ENCODE assay signal across 12 cellular contexts in genomic region chr2:157433335-157433890, GRCh38. TPM values are rescaled to one million over a fixed set of nuclear protein-coding genes. Genes with fewer than 3 reads are reported as not detected.
DNase-seq lines count a peak whose midpoint lies in the region; ATAC-seq lines count a peak whose summit lies in the region.
"Had no signal": no experiment of that assay in that cellular context is flagged by ENCODE, and none has a peak within 500 bp of the region (broad histone marks: within the 10 kb centered on the region; RNA-seq: fewer than 3 reads in every experiment).

No MANE protein-coding gene starts in this region.

- CTCF ChIA-PET in CD8-positive, alpha-beta memory T cell (lab: Charles Lee): interaction anchor here (0.8 to 7.2 kb wide), 9 partner anchors 10 to 106 kb away, joined by 3 to 45 read pairs (median 8); partner anchors contain the start of genes CYTIP and ERMN

- H3K36me3 ChIP-seq in CD8-positive, alpha-beta memory T cell (ENCODE audit: insufficient read depth, low read length): peaks cover 61% of the 10 kb centered on the region
- no peaks in the 10 kb centered on the region for H3K36me3 ChIP-seq in mesendoderm (ENCODE audit: control insufficient read depth, insufficient read depth, low read length)

- no peak overlapping the region for H2BK5ac ChIP-seq in mesendoderm (ENCODE audit: low read length)

- no peak overlapping the region for H2BK120ac ChIP-seq in mesendoderm (ENCODE audit: low read depth, low read length)

- peaks cover 0 to 2% (median 0%) of the 10 kb centered on the region in 5 donors for H3K9me3 Mint-ChIP-seq in CD8-positive, alpha-beta memory T cell
- H3K9me3 Mint-ChIP-seq in activated naive CD8-positive, alpha-beta T cell treated with anti-CD3 and anti-CD28 coated beads, Interleukin-2, amount 50 U/mL, for 24 hours: no peaks in the 10 kb centered on the region
- peaks cover 0 to 2% (median 0%) of the 10 kb centered on the region in 7 donors for H3K9me3 Mint-ChIP-seq in naive B cell

- H3K79me2 ChIP-seq in mesendoderm (ENCODE audit: control insufficient read depth, insufficient read depth, low read length): no peaks in the 10 kb centered on the region

- no peak overlapping the region for H4K8ac ChIP-seq in mesendoderm (ENCODE audit: low read depth, low read length)

- H3K4me1 ChIP-seq in CD8-positive, alpha-beta memory T cell (ENCODE audit: insufficient read depth, low read length): peaks cover 66% of the 10 kb centered on the region
- H3K4me1 ChIP-seq in mesendoderm (ENCODE audit: control insufficient read depth, low read depth, low read length): no peaks in the 10 kb centered on the region

- peak overlapping the region; percentile 71 to 99 (median 96) for H3K4me3 Mint-ChIP-seq in CD8-positive, alpha-beta memory T cell
- H3K4me3 Mint-ChIP-seq in activated naive CD8-positive, alpha-beta T cell treated with anti-CD3 and anti-CD28 coated beads, Interleukin-2, amount 50 U/mL, for 24 hours: peak overlapping the region; percentile 99
- H3K4me3 Mint-ChIP-seq in naive B cell: peak overlapping the region; percentile 7 to 82 (median 62)

- in situ Hi-C loops in G401 (cut with HindIII; ENCODE audit: low sequenced_read_pairs): no loop called here

- H3K4ac ChIP-seq in mesendoderm (ENCODE audit: low read depth, low read length): no peak overlapping the region

- peaks cover 86 to 97% (median 88%) of the 10 kb centered on the region in 3 donors for H3K4me1 Mint-ChIP-seq in CD8-positive, alpha-beta memory T cell
- peaks cover 85% of the 10 kb centered on the region for H3K4me1 Mint-ChIP-seq in activated naive CD8-positive, alpha-beta T cell treated with anti-CD3 and anti-CD28 coated beads, Interleukin-2, amount 50 U/mL, for 24 hours
- H3K4me1 Mint-ChIP-seq in naive B cell: peaks cover 66 to 82% (median 76%) of the 10 kb centered on the region in 3 donors

- H2BK15ac ChIP-seq in mesendoderm (replicated peaks; ENCODE audit: low read depth): no peak overlapping the region

- peaks cover 39 to 94% (median 58%) of the 10 kb centered on the region in 3 donors for H3K36me3 Mint-ChIP-seq in CD8-positive, alpha-beta memory T cell
- H3K36me3 Mint-ChIP-seq in activated naive CD8-positive, alpha-beta T cell treated with anti-CD3 and anti-CD28 coated beads, Interleukin-2, amount 50 U/mL, for 24 hours (ENCODE audit: low read depth): peaks cover 96% of the 10 kb centered on the region
- H3K36me3 Mint-ChIP-seq in naive B cell: peaks cover 68 to 73% of the 10 kb centered on the region in 2 donors

- POLR2A ChIA-PET in CD8-positive, alpha-beta memory T cell (lab: Charles Lee): interaction anchor here (1.1 to 3.3 kb wide), 4 partner anchors 10 to 29 kb away, joined by 3 to 25 read pairs (median 6); partner anchors contain the start of gene CYTIP

- H3K9me3 ChIP-seq in CD8-positive, alpha-beta memory T cell (ENCODE audit: low read length): no peaks in the 10 kb centered on the region

- no peaks in the 10 kb centered on the region for H3K27me3 Mint-ChIP-seq in CD8-positive, alpha-beta memory T cell
- H3K27me3 Mint-ChIP-seq in activated naive CD8-positive, alpha-beta T cell treated with anti-CD3 and anti-CD28 coated beads, Interleukin-2, amount 50 U/mL, for 24 hours: no peaks in the 10 kb centered on the region
- no peaks in the 10 kb centered on the region for H3K27me3 Mint-ChIP-seq in naive B cell

- no peaks in the 10 kb centered on the region for H3K27me3 ChIP-seq in CD8-positive, alpha-beta memory T cell (ENCODE audit: insufficient read depth, low read length, poor library complexity, severe bottlenecking)
- H3K27me3 ChIP-seq in mesendoderm (ENCODE audit: insufficient read depth, low read length, poor library complexity): no peaks in the 10 kb centered on the region

- H3K9ac ChIP-seq in mesendoderm (ENCODE audit: low read length): no peak overlapping the region

- H3K4me2 ChIP-seq in mesendoderm (ENCODE audit: low read length): no peak overlapping the region

- H3K79me1 ChIP-seq in mesendoderm (ENCODE audit: low read length): no peaks in the 10 kb centered on the region

- no peak overlapping the region for H2AK5ac ChIP-seq in mesendoderm (ENCODE audit: low read length)

- WGBS in mesendoderm (ENCODE audit: extremely low coverage, insufficient coverage, low lambda C conversion rate): no CpG with 5 or more reads among the region's 1 CpG

- H3K18ac ChIP-seq in mesendoderm (ENCODE audit: low read length): no peak overlapping the region

- H3K27ac ChIP-seq in CD8-positive, alpha-beta memory T cell (ENCODE audit: low read depth, low read length): no peak overlapping the region
- H3K27ac ChIP-seq in mesendoderm (ENCODE audit: low read depth, low read length): no peak overlapping the region

- H3K23ac ChIP-seq in mesendoderm (ENCODE audit: low read length): no peak overlapping the region

- peak overlapping the region; percentile 58 for H3K4me3 ChIP-seq in CD8-positive, alpha-beta memory T cell (ENCODE audit: low read length)
- no peak overlapping the region for H3K4me3 ChIP-seq in mesendoderm (ENCODE audit: low read length)
- H3K4me3 ChIP-seq: K562 had no signal

- DNase-seq in CD8-positive, alpha-beta memory T cell: no peak
- DNase-seq in M059J (ENCODE audit: low read depth): peak; percentile 13
- DNase-seq in activated naive CD8-positive, alpha-beta T cell treated with anti-CD3 and anti-CD28 coated beads, Interleukin-2, amount 50 U/mL, for 24 hours: no peak
- DNase-seq in naive B cell: no peak
- DNase-seq in mesendoderm: no peak
- no peak for DNase-seq in NCI-H1930 (lab: John Stamatoyannopoulos, UW)
- DNase-seq in G401 (ENCODE audit: low spot score): no peak
- DNase-seq: foreskin fibroblast, occipital lobe had no signal

- peak overlapping the region; percentile 72 to 99 (median 92) for H3K27ac Mint-ChIP-seq in CD8-positive, alpha-beta memory T cell
- H3K27ac Mint-ChIP-seq in activated naive CD8-positive, alpha-beta T cell treated with anti-CD3 and anti-CD28 coated beads, Interleukin-2, amount 50 U/mL, for 24 hours: peak overlapping the region; percentile 99
- H3K27ac Mint-ChIP-seq in naive B cell: peak overlapping the region in 4 of 6 donors; percentile 50 to 70 (median 68)

- H4K5ac ChIP-seq in mesendoderm (ENCODE audit: low read length): no peak overlapping the region

- no peak for ATAC-seq in activated naive CD8-positive, alpha-beta T cell treated with anti-CD3 and anti-CD28 coated beads, Interleukin-2, amount 50 U/mL, for 24 hours
- ATAC-seq in naive B cell (ENCODE audit: low read depth in 2 of 2) (no peak), GM18907 (IDR thresholded peaks at IDR 0.05; ENCODE audit: unreplicated experiment) (no peak)
- ATAC-seq: HCT116, K562 had no signal

- no peak overlapping the region for H3K56ac ChIP-seq in mesendoderm (ENCODE audit: low read length)

RNA-seq across cellular contexts. Expression of gene CYTIP, which starts 10.5 kb away (rescaled TPM):
- total RNA-seq in CD8-positive, alpha-beta memory T cell: 100 to 1,000 TPM; 195 to 202 TPM
- polyA plus RNA-seq in CD8-positive, alpha-beta memory T cell: 144 TPM
- 1.5 and 2.8 TPM in 2 replicates for total RNA-seq in M059J (2014; rRNA removed; shearing (Covaris generic))
- polyA plus RNA-seq in naive B cell (ENCODE audit: low read depth in 6 of 6): 100 to 1,000 TPM in 4 of 6 donors, 10 to 100 TPM in 2; 90.7 to 172 (median 121) TPM
- 0.20 TPM for polyA plus RNA-seq in mesendoderm (2013, experiment 1 of 2)
- polyA plus RNA-seq in mesendoderm (2013, experiment 2 of 2): 0.10 TPM
- not detected in 2 replicates for total RNA-seq in G401 (2014; rRNA removed; shearing (Covaris generic))

Comparison
In these comparisons a context has a peak if more than half of its experiments do, and no peak if none do; other contexts are left out.
1. RNA of gene CYTIP, which starts 10.5 kb away (total RNA-seq): 195 to 202 TPM in CD8-positive, alpha-beta memory T cell; 1.5 to 2.8 TPM in M059J and not detected in G401; every median in the first group is over 10 times any median in the second.
2. Peak in every context shown above with its lines, with median percentiles within 50 percentile points of each other: H3K27ac Mint-ChIP-seq and H3K4me3 Mint-ChIP-seq.